16 cellular contexts compared by ENCODE assay signal in genomic region chr4:123997116-123997515, GRCh38.
DNase-seq lines count a peak whose midpoint lies in the region; ATAC-seq, FAIRE-seq and TF ChIP-seq lines count a peak whose summit lies in the region.
"Had no signal": no experiment of that assay in that cellular context is flagged by ENCODE, and none has a peak within 500 bp of the region (broad histone marks: within the 10 kb centered on the region; RNA-seq: fewer than 3 reads in every experiment).

No MANE protein-coding gene starts in this region.

- FAIRE-seq in GM12892 (lab: Jason Lieb, UNC), result no peak

- H3K27me3 ChIP-seq in ACC112 (ENCODE audit: insufficient read depth, low read length), result no peaks in the 10 kb centered on the region
- H3K27me3 ChIP-seq in HCT116 (ENCODE audit: insufficient read depth, low read length), result no peaks in the 10 kb centered on the region
- H3K27me3 ChIP-seq in WERI-Rb-1 (ENCODE audit: insufficient read depth, low read depth, severe bottlenecking), result no peaks in the 10 kb centered on the region
- H3K27me3 ChIP-seq in naive thymus-derived CD4-positive, alpha-beta T cell (ENCODE audit: control insufficient read depth in 2 of 2, insufficient read depth in 2 of 2, low read length in 2 of 2), result no peaks in the 10 kb centered on the region
- H3K27me3 ChIP-seq: suprapubic skin had no signal

- H3K4me1 ChIP-seq in ACC112 (ENCODE audit: control insufficient read depth, insufficient read depth, low read length, unreplicated experiment), result peaks cover 21% of the 10 kb centered on the region
- H3K4me1 ChIP-seq in HCT116 (ENCODE audit: control insufficient read depth in 1 of 2, insufficient read depth in 2 of 2, low read length in 2 of 2), result peaks cover 2 to 4% of the 10 kb centered on the region in 2 experiments; a peak in 2 of 4 replicates
- H3K4me1 ChIP-seq in naive thymus-derived CD4-positive, alpha-beta T cell (ENCODE audit: control insufficient read depth in 2 of 2, insufficient read depth in 2 of 2, low read length in 2 of 2), result no peaks in the 10 kb centered on the region
- H3K4me1 ChIP-seq: lower lobe of right lung, suprapubic skin had no signal

- H3K79me2 ChIP-seq in ACC112 (ENCODE audit: control insufficient read depth, insufficient read depth, low read length, unreplicated experiment), result no peaks in the 10 kb centered on the region
- no peaks in the 10 kb centered on the region for H3K79me2 ChIP-seq in HCT116 (ENCODE audit: insufficient read depth, low read length)

- H3K36me3 Mint-ChIP-seq in naive thymus-derived CD4-positive, alpha-beta T cell, result no peaks in the 10 kb centered on the region

- H3K27ac ChIP-seq in ACC112 (ENCODE audit: low read depth, low read length) (peak overlapping the region; percentile 31; the same call in 1 of the 2 replicates), HCT116 (ENCODE audit: low read depth, low read length) (no peak overlapping the region), WERI-Rb-1 (no peak overlapping the region)
- no peak overlapping the region for H3K27ac ChIP-seq in naive thymus-derived CD4-positive, alpha-beta T cell (ENCODE audit: low read depth, low read length)
- H3K27ac ChIP-seq: coronary artery, lower lobe of right lung, suprapubic skin had no signal

- no peaks in the 10 kb centered on the region for H3K9me2 ChIP-seq in HCT116 (ENCODE audit: insufficient read depth)

- H3K27me3 Mint-ChIP-seq in naive thymus-derived CD4-positive, alpha-beta T cell, result peaks cover 0 to 2% (median 0%) of the 10 kb centered on the region in 5 donors
- H3K27me3 Mint-ChIP-seq: activated naive CD8-positive, alpha-beta T cell treated with anti-CD3 and anti-CD28 coated beads, Interleukin-2, amount 50 U/mL, for 24 hours had no signal

- no peaks in the 10 kb centered on the region for H4K20me1 ChIP-seq in HCT116 (ENCODE audit: insufficient read depth)

- no peaks in the 10 kb centered on the region for H3K4me1 Mint-ChIP-seq in naive thymus-derived CD4-positive, alpha-beta T cell
- H3K4me1 Mint-ChIP-seq: activated naive CD8-positive, alpha-beta T cell treated with anti-CD3 and anti-CD28 coated beads, Interleukin-2, amount 50 U/mL, for 24 hours had no signal

- H2AFZ ChIP-seq in ACC112 (ENCODE audit: low read length, unreplicated experiment) (peak overlapping the region; percentile 24), HCT116 (ENCODE audit: low read depth, low read length, poor library complexity, severe bottlenecking) (peak overlapping the region; percentile 26)

- H3K4me3 ChIP-seq in ACC112 (ENCODE audit: low read depth, low read length) (no peak overlapping the region), HCT116 (replicated peaks in 1 of 2; ENCODE audit: low read depth in 1 of 2, low read length in 2 of 2) (no peak overlapping the region), WERI-Rb-1 (ENCODE audit: low read depth, low read length) (no peak overlapping the region)
- H3K4me3 ChIP-seq in naive thymus-derived CD4-positive, alpha-beta T cell (ENCODE audit: low read length), result no peak overlapping the region
- H3K4me3 ChIP-seq: coronary artery, lower lobe of right lung, suprapubic skin had no signal

- intact Hi-C loops in HCT116 (cut with micrococcal nuclease), result loop anchor here (10.0 kb wide), 1 partner anchor 222 kb away; no protein-coding TSS in a partner anchor
- intact Hi-C loops in naive thymus-derived CD4-positive, alpha-beta T cell (cut with micrococcal nuclease), result no loop called here

- ATAC-seq in HCT116 (no peak), GM19351 (IDR thresholded peaks at IDR 0.05; ENCODE audit: unreplicated experiment) (no peak)
- ATAC-seq in naive thymus-derived CD4-positive, alpha-beta T cell, result no peak
- ATAC-seq: activated naive CD8-positive, alpha-beta T cell treated with anti-CD3 and anti-CD28 coated beads, Interleukin-2, amount 50 U/mL, for 24 hours had no signal

- TF ChIP-seq POLR2A in HCT116 (IDR thresholded peaks at IDR 0.05; ENCODE audit: borderline replicate concordance, extremely low read depth, insufficient read depth, insufficient read length) (no peak), GM12892 (IDR thresholded peaks at IDR 0.05; ENCODE audit: low read depth, low read length) (no peak)

- TF ChIP-seq CTCF in HCT116 (IDR thresholded peaks at IDR 0.05 in 2 of 3, conservative IDR thresholded peaks at IDR 0.05 in 1 of 3; ENCODE audit: borderline replicate concordance in 1 of 3, insufficient read depth in 1 of 3, low read depth in 2 of 3, low read length in 2 of 3), result no peak
- peak; percentile 19; the same call in 1 of the 2 replicates for TF ChIP-seq CTCF in WERI-Rb-1 (IDR thresholded peaks at IDR 0.05; ENCODE audit: low read depth, low read length)

- no peaks in the 10 kb centered on the region for H3K36me3 ChIP-seq in ACC112 (ENCODE audit: insufficient read depth, low read length)
- H3K36me3 ChIP-seq in HCT116 (ENCODE audit: control insufficient read depth in 1 of 2, insufficient read depth in 2 of 2, low read length in 2 of 2), result no peaks in the 10 kb centered on the region
- H3K36me3 ChIP-seq in WERI-Rb-1, result no peaks in the 10 kb centered on the region
- H3K36me3 ChIP-seq in naive thymus-derived CD4-positive, alpha-beta T cell (ENCODE audit: control insufficient read depth in 2 of 3, insufficient read depth in 3 of 3, low read length in 3 of 3), result no peaks in the 10 kb centered on the region
- H3K36me3 ChIP-seq: lower lobe of right lung, suprapubic skin had no signal

- no peak overlapping the region for H3K9ac ChIP-seq in HCT116 (ENCODE audit: low read length)

- CTCF ChIA-PET in HCT116 (lab: Charles Lee), result no interaction called here
- CTCF ChIA-PET in naive thymus-derived CD4-positive, alpha-beta T cell (lab: Charles Lee), result interaction anchor here (0.8 kb wide), 1 partner anchor 15 kb away, joined by 3 read pairs; no protein-coding TSS in a partner anchor

- POLR2A ChIA-PET in HCT116 (lab: Charles Lee), result no interaction called here
- POLR2A ChIA-PET in naive thymus-derived CD4-positive, alpha-beta T cell (lab: Charles Lee), result no interaction called here

- H3K9me3 ChIP-seq in HCT116 (ENCODE audit: control insufficient read depth in 1 of 2, insufficient read depth in 1 of 2, low read depth in 1 of 2, low read length in 2 of 2) (no peaks in the 10 kb centered on the region), WERI-Rb-1 (ENCODE audit: severe bottlenecking) (no peaks in the 10 kb centered on the region)
- H3K9me3 ChIP-seq in naive thymus-derived CD4-positive, alpha-beta T cell (ENCODE audit: control insufficient read depth in 2 of 3, low read length in 3 of 3), result no peaks in the 10 kb centered on the region
- H3K9me3 ChIP-seq: suprapubic skin had no signal

- RAD21 ChIA-PET in HCT116 (lab: Charles Lee; ENCODE audit: low non-redundant PET in 1 of 2, low total read pairs in 2 of 2, uncharacterized antibody in 2 of 2, unreplicated experiment in 2 of 2), result no interaction called here

- DNase-seq in HCT116 (ENCODE audit: low read depth, low spot score) (peak; percentile 4), WERI-Rb-1 (no peak), kidney tubule cell (ENCODE audit: low spot score) (peak; percentile 13), NOMO-1 treated with dmso at 0.1 percent for 144 hours (lab: John Stamatoyannopoulos, UW; ENCODE audit: unreplicated experiment) (no peak), GM12892 (ENCODE audit: insufficient read length) (no peak)
- no peak for DNase-seq in naive thymus-derived CD4-positive, alpha-beta T cell
- DNase-seq: activated CD4-positive, alpha-beta T cell treated with anti-CD3 and anti-CD28 coated beads for 4 hours; activated naive CD8-positive, alpha-beta T cell treated with anti-CD3 and anti-CD28 coated beads, Interleukin-2, amount 50 U/mL, for 24 hours; activated T-cell treated with anti-CD3 and anti-CD28 coated beads, Interleukin-2, amount 50 U/mL, for 1 hour; EL; lower lobe of right lung; NCI-H1436 treated with DMSO at 0.1 percent for 48 hours had no signal

- BruUV-seq in HCT116 (replicated peaks; lab: Mats Ljungman, UMichigan), result no TSS peak

- H3K9me3 Mint-ChIP-seq in naive thymus-derived CD4-positive, alpha-beta T cell, result peaks cover 0 to 5% (median 2%) of the 10 kb centered on the region in 11 donors
- H3K9me3 Mint-ChIP-seq: activated naive CD8-positive, alpha-beta T cell treated with anti-CD3 and anti-CD28 coated beads, Interleukin-2, amount 50 U/mL, for 24 hours had no signal

- H3K27ac Mint-ChIP-seq in naive thymus-derived CD4-positive, alpha-beta T cell, result no peak overlapping the region
- H3K27ac Mint-ChIP-seq: activated naive CD8-positive, alpha-beta T cell treated with anti-CD3 and anti-CD28 coated beads, Interleukin-2, amount 50 U/mL, for 24 hours had no signal

- no peak overlapping the region for H3K4me3 Mint-ChIP-seq in naive thymus-derived CD4-positive, alpha-beta T cell
- H3K4me3 Mint-ChIP-seq: activated naive CD8-positive, alpha-beta T cell treated with anti-CD3 and anti-CD28 coated beads, Interleukin-2, amount 50 U/mL, for 24 hours had no signal

- no peak for TF ChIP-seq RAD21 in HCT116 (IDR thresholded peaks at IDR 0.05; ENCODE audit: low read depth)

- H3K4me2 ChIP-seq in HCT116 (ENCODE audit: low read length), result no peak overlapping the region

TF ChIP-seq in HCT116, 20 proteins besides CTCF, POLR2A, EP300 and RAD21 (continues in another document):
- no peak for TF ChIP-seq SP1 (IDR thresholded peaks at IDR 0.05; ENCODE audit: low read depth)
- no peak for TF ChIP-seq ZFX (IDR thresholded peaks at IDR 0.05)
- TF ChIP-seq EZH2 (IDR thresholded peaks at IDR 0.05), result no peak
- TF ChIP-seq, protein P1, sequence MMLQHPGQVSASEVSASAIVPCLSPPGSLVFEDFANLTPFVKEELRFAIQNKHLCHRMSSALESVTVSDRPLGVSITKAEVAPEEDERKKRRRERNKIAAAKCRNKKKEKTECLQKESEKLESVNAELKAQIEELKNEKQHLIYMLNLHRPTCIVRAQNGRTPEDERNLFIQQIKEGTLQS (IDR thresholded peaks at IDR 0.05), result no peak

Comparison
In these comparisons a context has a peak if more than half of its experiments do, and no peak if none do; other contexts are left out.
1. DNase-seq: peak in HCT116 (single experiment) and kidney tubule cell (single experiment); none in WERI-Rb-1 (single experiment), NOMO-1 treated with dmso at 0.1 percent for 144 hours (single experiment), naive thymus-derived CD4-positive, alpha-beta T cell (0 of 9) and GM12892 (single experiment).